Comparison of ENCODE assay signal across 8 cellular contexts in genomic region chr3:81218023-81218422, GRCh38.
DNase-seq lines count a peak whose midpoint lies in the region; ATAC-seq and TF ChIP-seq lines count a peak whose summit lies in the region.

No MANE protein-coding gene starts in this region.

- ATAC-seq in lower lobe of right lung (no peak), HG03439 (IDR thresholded peaks at IDR 0.05; ENCODE audit: unreplicated experiment) (no peak), HG02870 (IDR thresholded peaks at IDR 0.05; ENCODE audit: unreplicated experiment) (no peak)

- no peak for TF ChIP-seq POLR2A in adrenal gland (IDR thresholded peaks at IDR 0.05)

- H3K27ac ChIP-seq in adrenal gland (no peak overlapping the region), lower lobe of right lung (no peak overlapping the region)

- H3K36me3 ChIP-seq in adrenal gland (replicated peaks in 1 of 2), result no peaks in the 10 kb centered on the region
- no peaks in the 10 kb centered on the region for H3K36me3 ChIP-seq in lower lobe of right lung

- TF ChIP-seq CTCF in adrenal gland (IDR thresholded peaks at IDR 0.05) (peak in 4 of 6 experiments; percentile 18 to 37 (median 26)), lower lobe of right lung (IDR thresholded peaks at IDR 0.05) (peak; percentile 13)

- DNase-seq in G401 (ENCODE audit: low spot score), result peak; percentile 18
- peak; percentile 16 for DNase-seq in HS-5 (ENCODE audit: low read depth)
- peak in 1 of 7 donors; percentile 52 for DNase-seq in adrenal gland
- no peak for DNase-seq in lower lobe of right lung
- no peak for DNase-seq in ureter (ENCODE audit: low spot score)
- no peak for DNase-seq in DMS153 treated with DMSO at 0.1 percent for 48 hours (lab: John Stamatoyannopoulos, UW; ENCODE audit: unreplicated experiment)

- H3K4me1 ChIP-seq in adrenal gland (replicated peaks in 1 of 2) (no peaks in the 10 kb centered on the region), lower lobe of right lung (no peaks in the 10 kb centered on the region)

- 5 to 13% (median 9%) methylated on average over 1 of the region's 1 CpG for WGBS in adrenal gland, 4 donors

- H3K9me3 ChIP-seq in adrenal gland (replicated peaks in 1 of 3), result no peaks in the 10 kb centered on the region
- no peaks in the 10 kb centered on the region for H3K9me3 ChIP-seq in lower lobe of right lung

- in situ Hi-C loops in G401 (cut with HindIII; ENCODE audit: low sequenced_read_pairs), result no loop called here

- H3K4me3 ChIP-seq in adrenal gland (no peak overlapping the region), lower lobe of right lung (no peak overlapping the region)

- H3K27me3 ChIP-seq in adrenal gland (no peaks in the 10 kb centered on the region), lower lobe of right lung (ENCODE audit: low read depth) (no peaks in the 10 kb centered on the region)

- intact Hi-C loops in adrenal gland (cut with DNase I), result no loop called here
- intact Hi-C loops in lower lobe of right lung (cut with DNase I), result no loop called here

Comparison
In these comparisons a context has a peak if more than half of its experiments do, and no peak if none do; other contexts are left out.
1. DNase-seq: peak in G401 (single experiment) and HS-5 (single experiment); none in lower lobe of right lung (single experiment), ureter (single experiment) and DMS153 treated with DMSO at 0.1 percent for 48 hours (single experiment).